ENCODE assay signal across 20 cellular contexts in the genomic region with DNA sequence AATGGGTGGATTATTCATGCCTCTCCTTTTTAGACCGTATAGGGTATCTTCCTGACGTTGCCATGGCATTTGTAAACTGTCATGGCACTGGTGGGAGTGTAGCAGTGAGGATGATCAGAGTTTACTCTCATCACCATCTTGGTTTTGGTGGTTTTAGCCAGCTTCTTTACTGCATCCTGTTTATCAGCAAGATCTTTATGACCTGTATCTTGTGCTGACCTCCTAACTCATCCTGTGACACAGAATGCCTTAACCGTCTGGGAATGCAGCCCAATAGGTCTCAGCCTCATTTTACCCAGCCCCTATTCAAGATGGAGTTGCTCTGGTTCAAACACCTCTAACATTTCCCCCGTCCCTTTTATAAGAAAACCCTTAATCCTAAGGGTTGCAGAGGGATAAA. TPM values are rescaled to one million over a fixed set of nuclear protein-coding genes. Genes with fewer than 3 reads are reported as not detected.
"Had no signal": no experiment of that assay in that cellular context is flagged by ENCODE, and none has a peak within 500 bp of the region (broad histone marks: within the 10 kb centered on the region; RNA-seq: fewer than 3 reads in every experiment).

No MANE protein-coding gene starts in this region.

RNA-seq across cellular contexts. Expression of gene LRTM1, which starts 50.1 kb away (rescaled TPM):
- total RNA-seq: activated naive CD4-positive, alpha-beta T cell treated with anti-CD3 and anti-CD28 coated beads for 36 hours; activated naive CD4-positive, alpha-beta T cell treated with anti-CD3 and anti-CD28 coated beads, Interleukin-2, amount 50 U/mL, for 72 hours; activated naive CD8-positive, alpha-beta T cell treated with anti-CD3 and anti-CD28 coated beads for 36 hours; activated naive CD8-positive, alpha-beta T cell treated with anti-CD3 and anti-CD28 coated beads, Interleukin-2, amount 10 ng/mL, durations not matched to agents 7 days and 5 days; activated T-cell treated with anti-CD3 and anti-CD28 coated beads, Interleukin-2, amount 50 U/mL, for 4 hours; activated T-cell treated with anti-CD3 and anti-CD28 coated beads, Interleukin-2, amount 50 U/mL, for 72 hours; activated T-helper 1 cell treated with anti-CD3 and anti-CD28 coated beads, Interleukin-12 subunit alpha, Interleukin-12 subunit beta, Interleukin-2, Interleukin-4 antibody, amounts not matched to agents 30 ng/mL and 10 ng/mL and 1 ng/mL, durations not matched to agents 14 hours and 24 hours and 36 hours; activated T-helper 17 cell treated with anti-CD3 and anti-CD28 coated beads, Interleukin-2, amount 50 U/mL, for 72 hours; activated T-helper 2 cell treated with anti-CD3 and anti-CD28 coated beads, Interferon-gamma antibody, Interleukin-2, Interleukin-4, amounts not matched to agents 10 μg/mL and 5 μg/mL and 100 μg/mL, durations not matched to agents 14 hours and 24 hours and 36 hours; adrenal gland; aorta; ascending aorta; body of pancreas; breast epithelium; bronchial epithelial cell; cardiac muscle cell; cardiac septum; cerebellum; chondrocyte had no signal
- polyA plus RNA-seq: adipose tissue, aorta had no signal
